ENCODE assay signal across 8 cellular contexts in genomic region chr3:14289590-14290453, GRCh38.
DNase-seq lines count a peak whose midpoint lies in the region; ATAC-seq and TF ChIP-seq lines count a peak whose summit lies in the region.

No MANE protein-coding gene starts in this region.

- H3K4me3 ChIP-seq in body of pancreas: no peak overlapping the region

- ATAC-seq in body of pancreas (peak; percentile 40), HG03378 (IDR thresholded peaks at IDR 0.05; ENCODE audit: unreplicated experiment) (no peak)

- TF ChIP-seq POLR2A in body of pancreas (IDR thresholded peaks at IDR 0.05): no peak

- TF ChIP-seq CTCF in body of pancreas (IDR thresholded peaks at IDR 0.05): no peak

- H3K36me3 ChIP-seq in body of pancreas (replicated peaks in 1 of 2; ENCODE audit: insufficient read depth in 1 of 2, low read depth in 2 of 2): no peaks in the 10 kb centered on the region

- in situ Hi-C loops in G401 (cut with HindIII; ENCODE audit: low sequenced_read_pairs): no loop called here

- intact Hi-C loops in body of pancreas (cut with DNase I): no loop called here

- H3K27me3 ChIP-seq in body of pancreas: no peaks in the 10 kb centered on the region

- WGBS in body of pancreas, 2 donors: 34 to 35% methylated on average over 6 to 7 of the region's 7 CpGs

- no peaks in the 10 kb centered on the region for H3K9me3 ChIP-seq in body of pancreas

- DNase-seq in AG08395 (ENCODE audit: low spot score): peak; percentile 87
- DNase-seq in LHCN-M2 (ENCODE audit: low read depth): peak; percentile 97
- peak in 1 of 4 donors; percentile 20 for DNase-seq in body of pancreas
- DNase-seq in iris pigment epithelial cell (ENCODE audit: low read depth): peak; percentile 93
- no peak for DNase-seq in activated naive CD4-positive, alpha-beta T cell treated with Interleukin-2 at 50 U/mL for 16 hours
- DNase-seq in G401 (ENCODE audit: low spot score): no peak
- DNase-seq in activated CD4-positive, alpha-beta T cell treated with anti-CD3 and anti-CD28 coated beads, Interleukin-2, amount 50 U/mL, for 4 hours: no peak

- H3K4me1 ChIP-seq in body of pancreas: peaks cover 14% of the 10 kb centered on the region

- no peak overlapping the region for H3K27ac ChIP-seq in body of pancreas

Comparison
In these comparisons a context has a peak if more than half of its experiments do, and no peak if none do; other contexts are left out.
1. DNase-seq: peak in AG08395 (single experiment), LHCN-M2 (single experiment) and iris pigment epithelial cell (single experiment); none in activated naive CD4-positive, alpha-beta T cell treated with Interleukin-2 at 50 U/mL for 16 hours (single experiment), G401 (single experiment) and activated CD4-positive, alpha-beta T cell treated with anti-CD3 and anti-CD28 coated beads, Interleukin-2, amount 50 U/mL, for 4 hours (0 of 2).